Comparison of ENCODE assay signal across 1 cellular context in the genomic region with DNA sequence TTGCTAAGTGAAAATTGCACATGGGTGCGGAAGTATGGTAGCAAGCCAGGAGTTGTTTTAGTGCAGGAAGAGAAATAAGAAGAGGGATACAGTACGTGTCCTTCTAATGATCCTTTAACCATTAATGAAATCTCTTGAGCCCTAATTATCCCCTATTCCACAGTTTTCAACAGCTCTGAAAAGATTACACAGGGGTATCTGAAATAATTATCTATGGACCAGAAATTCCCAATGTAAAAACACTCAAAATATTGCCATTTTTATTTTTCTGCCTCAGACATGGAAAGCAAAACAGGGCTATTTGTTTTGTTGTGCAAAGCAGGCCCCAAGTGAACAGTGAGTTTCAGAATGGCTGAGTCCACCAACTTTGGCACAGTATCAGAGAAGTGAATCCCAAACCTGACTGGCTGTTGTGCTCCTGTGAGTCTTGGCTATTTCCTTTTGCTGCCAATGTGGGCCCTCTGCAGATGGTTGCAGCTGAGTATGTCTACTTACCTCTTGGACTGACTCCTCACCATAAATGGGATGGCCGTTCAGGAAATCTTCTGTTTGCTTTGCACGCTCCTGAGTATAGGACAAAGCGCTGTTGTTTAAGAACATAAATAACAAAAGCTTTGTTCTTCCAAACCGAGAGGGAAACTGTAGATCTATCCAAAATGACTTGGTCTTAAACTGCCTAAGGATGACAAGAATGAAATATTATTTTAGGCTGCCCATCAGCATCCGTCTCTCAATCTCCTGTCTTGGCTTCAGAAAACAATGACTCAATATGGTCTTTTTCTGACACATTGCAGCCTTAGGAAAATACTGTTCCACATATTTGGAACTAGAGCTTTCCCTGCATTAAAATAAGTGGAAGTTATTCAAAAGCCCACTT.
TF ChIP-seq lines count a peak whose summit lies in the region.

No MANE protein-coding gene starts in this region.

TF ChIP-seq in HepG2, 621 proteins besides CTCF, POLR2A, EP300 and RAD21 (continued from another document and continues in another):
- no peak for TF ChIP-seq HMGXB3 (CRISPR knock-in tag; IDR thresholded peaks at IDR 0.05; ENCODE audit: borderline replicate concordance)
- TF ChIP-seq FOXA3 (CRISPR knock-in tag; IDR thresholded peaks at IDR 0.05): peak; percentile 72
- peak; percentile 41; the same call in 1 of the 2 replicates for TF ChIP-seq SAP130 (CRISPR knock-in tag; IDR thresholded peaks at IDR 0.05; ENCODE audit: low read depth)
- peak; percentile 60 for TF ChIP-seq POGZ (CRISPR knock-in tag; IDR thresholded peaks at IDR 0.05)
- TF ChIP-seq TFAP4 (IDR thresholded peaks at IDR 0.05; ENCODE audit: borderline replicate concordance, low read depth): peak; percentile 23; the same call in 1 of the 2 replicates
- TF ChIP-seq, protein P1, sequence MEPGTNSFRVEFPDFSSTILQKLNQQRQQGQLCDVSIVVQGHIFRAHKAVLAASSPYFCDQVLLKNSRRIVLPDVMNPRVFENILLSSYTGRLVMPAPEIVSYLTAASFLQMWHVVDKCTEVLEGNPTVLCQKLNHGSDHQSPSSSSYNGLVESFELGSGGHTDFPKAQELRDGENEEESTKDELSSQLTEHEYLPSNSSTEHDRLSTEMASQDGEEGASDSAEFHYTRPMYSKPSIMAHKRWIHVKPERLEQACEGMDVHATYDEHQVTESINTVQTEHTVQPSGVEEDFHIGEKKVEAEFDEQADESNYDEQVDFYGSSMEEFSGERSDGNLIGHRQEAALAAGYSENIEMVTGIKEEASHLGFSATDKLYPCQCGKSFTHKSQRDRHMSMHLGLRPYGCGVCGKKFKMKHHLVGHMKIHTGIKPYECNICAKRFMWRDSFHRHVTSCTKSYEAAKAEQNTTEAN (CRISPR knock-in tag; conservative IDR thresholded peaks at IDR 0.05): peak; percentile 98
- peak; percentile 59 for TF ChIP-seq SALL1 (CRISPR knock-in tag; IDR thresholded peaks at IDR 0.05)
- no peak for TF ChIP-seq ZNF501 (CRISPR knock-in tag; IDR thresholded peaks at IDR 0.05)
- no peak for TF ChIP-seq ZFP37 (CRISPR knock-in tag; IDR thresholded peaks at IDR 0.05; ENCODE audit: borderline replicate concordance)
- TF ChIP-seq, protein P2, sequence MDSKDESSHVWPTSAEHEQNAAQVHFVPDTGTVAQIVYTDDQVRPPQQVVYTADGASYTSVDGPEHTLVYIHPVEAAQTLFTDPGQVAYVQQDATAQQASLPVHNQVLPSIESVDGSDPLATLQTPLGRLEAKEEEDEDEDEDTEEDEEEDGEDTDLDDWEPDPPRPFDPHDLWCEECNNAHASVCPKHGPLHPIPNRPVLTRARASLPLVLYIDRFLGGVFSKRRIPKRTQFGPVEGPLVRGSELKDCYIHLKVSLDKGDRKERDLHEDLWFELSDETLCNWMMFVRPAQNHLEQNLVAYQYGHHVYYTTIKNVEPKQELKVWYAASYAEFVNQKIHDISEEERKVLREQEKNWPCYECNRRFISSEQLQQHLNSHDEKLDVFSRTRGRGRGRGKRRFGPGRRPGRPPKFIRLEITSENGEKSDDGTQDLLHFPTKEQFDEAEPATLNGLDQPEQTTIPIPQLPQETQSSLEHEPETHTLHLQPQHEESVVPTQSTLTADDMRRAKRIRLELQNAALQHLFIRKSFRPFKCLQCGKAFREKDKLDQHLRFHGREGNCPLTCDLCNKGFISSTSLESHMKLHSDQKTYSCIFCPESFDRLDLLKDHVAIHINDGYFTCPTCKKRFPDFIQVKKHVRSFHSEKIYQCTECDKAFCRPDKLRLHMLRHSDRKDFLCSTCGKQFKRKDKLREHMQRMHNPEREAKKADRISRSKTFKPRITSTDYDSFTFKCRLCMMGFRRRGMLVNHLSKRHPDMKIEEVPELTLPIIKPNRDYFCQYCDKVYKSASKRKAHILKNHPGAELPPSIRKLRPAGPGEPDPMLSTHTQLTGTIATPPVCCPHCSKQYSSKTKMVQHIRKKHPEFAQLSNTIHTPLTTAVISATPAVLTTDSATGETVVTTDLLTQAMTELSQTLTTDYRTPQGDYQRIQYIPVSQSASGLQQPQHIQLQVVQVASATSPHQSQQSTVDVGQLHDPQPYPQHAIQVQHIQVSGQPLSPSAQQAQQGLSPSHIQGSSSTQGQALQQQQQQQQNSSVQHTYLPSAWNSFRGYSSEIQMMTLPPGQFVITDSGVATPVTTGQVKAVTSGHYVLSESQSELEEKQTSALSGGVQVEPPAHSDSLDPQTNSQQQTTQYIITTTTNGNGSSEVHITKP (CRISPR knock-in tag; IDR thresholded peaks at IDR 0.05; ENCODE audit: low read depth): peak; percentile 63; the same call in 1 of the 2 replicates
- TF ChIP-seq, protein P3, sequence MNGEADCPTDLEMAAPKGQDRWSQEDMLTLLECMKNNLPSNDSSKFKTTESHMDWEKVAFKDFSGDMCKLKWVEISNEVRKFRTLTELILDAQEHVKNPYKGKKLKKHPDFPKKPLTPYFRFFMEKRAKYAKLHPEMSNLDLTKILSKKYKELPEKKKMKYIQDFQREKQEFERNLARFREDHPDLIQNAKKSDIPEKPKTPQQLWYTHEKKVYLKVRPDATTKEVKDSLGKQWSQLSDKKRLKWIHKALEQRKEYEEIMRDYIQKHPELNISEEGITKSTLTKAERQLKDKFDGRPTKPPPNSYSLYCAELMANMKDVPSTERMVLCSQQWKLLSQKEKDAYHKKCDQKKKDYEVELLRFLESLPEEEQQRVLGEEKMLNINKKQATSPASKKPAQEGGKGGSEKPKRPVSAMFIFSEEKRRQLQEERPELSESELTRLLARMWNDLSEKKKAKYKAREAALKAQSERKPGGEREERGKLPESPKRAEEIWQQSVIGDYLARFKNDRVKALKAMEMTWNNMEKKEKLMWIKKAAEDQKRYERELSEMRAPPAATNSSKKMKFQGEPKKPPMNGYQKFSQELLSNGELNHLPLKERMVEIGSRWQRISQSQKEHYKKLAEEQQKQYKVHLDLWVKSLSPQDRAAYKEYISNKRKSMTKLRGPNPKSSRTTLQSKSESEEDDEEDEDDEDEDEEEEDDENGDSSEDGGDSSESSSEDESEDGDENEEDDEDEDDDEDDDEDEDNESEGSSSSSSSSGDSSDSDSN (CRISPR knock-in tag; IDR thresholded peaks at IDR 0.05): no peak
- no peak for TF ChIP-seq JUND (CRISPR knock-in tag; IDR thresholded peaks at IDR 0.05)
- no peak for TF ChIP-seq RORA (CRISPR knock-in tag; IDR thresholded peaks at IDR 0.05)
- TF ChIP-seq HNRNPUL1 (IDR thresholded peaks at IDR 0.05; ENCODE audit: low read depth, low read length): no peak
- peak; percentile 51; the same call in 1 of the 2 replicates for TF ChIP-seq POLR2G (IDR thresholded peaks at IDR 0.05; ENCODE audit: low read depth, low read length)
- TF ChIP-seq ONECUT2 (CRISPR knock-in tag; IDR thresholded peaks at IDR 0.05): no peak
- peak; percentile 53 for TF ChIP-seq RBFOX2 (IDR thresholded peaks at IDR 0.05; ENCODE audit: low read depth, low read length)
- 0 out of 2 replicates have a peak, but pooled peaks have one; percentile 22 for TF ChIP-seq PITX1 (CRISPR knock-in tag; IDR thresholded peaks at IDR 0.05)
- no peak for TF ChIP-seq SOX6 (IDR thresholded peaks at IDR 0.05)
- peak; percentile 95 for TF ChIP-seq SOX6 (CRISPR knock-in tag; IDR thresholded peaks at IDR 0.05)
- TF ChIP-seq LCORL (IDR thresholded peaks at IDR 0.05): no peak
- peak; percentile 48; the same call in 1 of the 2 replicates for TF ChIP-seq LCORL (CRISPR knock-in tag; IDR thresholded peaks at IDR 0.05)
- TF ChIP-seq HDAC2 (CRISPR knock-in tag; IDR thresholded peaks at IDR 0.05): peak; percentile 34; the same call in 1 of the 2 replicates
- TF ChIP-seq SOX5 (CRISPR knock-in tag; IDR thresholded peaks at IDR 0.05; ENCODE audit: borderline replicate concordance): peak; percentile 97
- TF ChIP-seq, protein P4, sequence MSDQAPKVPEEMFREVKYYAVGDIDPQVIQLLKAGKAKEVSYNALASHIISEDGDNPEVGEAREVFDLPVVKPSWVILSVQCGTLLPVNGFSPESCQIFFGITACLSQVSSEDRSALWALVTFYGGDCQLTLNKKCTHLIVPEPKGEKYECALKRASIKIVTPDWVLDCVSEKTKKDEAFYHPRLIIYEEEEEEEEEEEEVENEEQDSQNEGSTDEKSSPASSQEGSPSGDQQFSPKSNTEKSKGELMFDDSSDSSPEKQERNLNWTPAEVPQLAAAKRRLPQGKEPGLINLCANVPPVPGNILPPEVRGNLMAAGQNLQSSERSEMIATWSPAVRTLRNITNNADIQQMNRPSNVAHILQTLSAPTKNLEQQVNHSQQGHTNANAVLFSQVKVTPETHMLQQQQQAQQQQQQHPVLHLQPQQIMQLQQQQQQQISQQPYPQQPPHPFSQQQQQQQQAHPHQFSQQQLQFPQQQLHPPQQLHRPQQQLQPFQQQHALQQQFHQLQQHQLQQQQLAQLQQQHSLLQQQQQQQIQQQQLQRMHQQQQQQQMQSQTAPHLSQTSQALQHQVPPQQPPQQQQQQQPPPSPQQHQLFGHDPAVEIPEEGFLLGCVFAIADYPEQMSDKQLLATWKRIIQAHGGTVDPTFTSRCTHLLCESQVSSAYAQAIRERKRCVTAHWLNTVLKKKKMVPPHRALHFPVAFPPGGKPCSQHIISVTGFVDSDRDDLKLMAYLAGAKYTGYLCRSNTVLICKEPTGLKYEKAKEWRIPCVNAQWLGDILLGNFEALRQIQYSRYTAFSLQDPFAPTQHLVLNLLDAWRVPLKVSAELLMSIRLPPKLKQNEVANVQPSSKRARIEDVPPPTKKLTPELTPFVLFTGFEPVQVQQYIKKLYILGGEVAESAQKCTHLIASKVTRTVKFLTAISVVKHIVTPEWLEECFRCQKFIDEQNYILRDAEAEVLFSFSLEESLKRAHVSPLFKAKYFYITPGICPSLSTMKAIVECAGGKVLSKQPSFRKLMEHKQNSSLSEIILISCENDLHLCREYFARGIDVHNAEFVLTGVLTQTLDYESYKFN (CRISPR knock-in tag; conservative IDR thresholded peaks at IDR 0.05): peak; percentile 37; the same call in 1 of the 2 replicates
- 0 out of 2 replicates have a peak, but pooled peaks have one; percentile 17 for TF ChIP-seq ZNF792 (CRISPR knock-in tag; IDR thresholded peaks at IDR 0.05)
- no peak for TF ChIP-seq MATR3 (CRISPR knock-in tag; IDR thresholded peaks at IDR 0.05)
- no peak for TF ChIP-seq ZNF24 (IDR thresholded peaks at IDR 0.05)
- TF ChIP-seq MEIS2 (CRISPR knock-in tag; IDR thresholded peaks at IDR 0.05): 0 out of 2 replicates have a peak, but pooled peaks have one; percentile 33
- peak; percentile 45; the same call in 1 of the 2 replicates for TF ChIP-seq ZGPAT (CRISPR knock-in tag; IDR thresholded peaks at IDR 0.05)
- 0 out of 2 replicates have a peak, but pooled peaks have one; percentile 42 for TF ChIP-seq ISL2 (CRISPR knock-in tag; IDR thresholded peaks at IDR 0.05)
- TF ChIP-seq PPARG (CRISPR knock-in tag; conservative IDR thresholded peaks at IDR 0.05): no peak
- TF ChIP-seq ZMYM4 (CRISPR knock-in tag; IDR thresholded peaks at IDR 0.05): peak; percentile 77
- TF ChIP-seq MAF1 (CRISPR knock-in tag; IDR thresholded peaks at IDR 0.05; ENCODE audit: borderline replicate concordance): no peak
- TF ChIP-seq, protein P5, sequence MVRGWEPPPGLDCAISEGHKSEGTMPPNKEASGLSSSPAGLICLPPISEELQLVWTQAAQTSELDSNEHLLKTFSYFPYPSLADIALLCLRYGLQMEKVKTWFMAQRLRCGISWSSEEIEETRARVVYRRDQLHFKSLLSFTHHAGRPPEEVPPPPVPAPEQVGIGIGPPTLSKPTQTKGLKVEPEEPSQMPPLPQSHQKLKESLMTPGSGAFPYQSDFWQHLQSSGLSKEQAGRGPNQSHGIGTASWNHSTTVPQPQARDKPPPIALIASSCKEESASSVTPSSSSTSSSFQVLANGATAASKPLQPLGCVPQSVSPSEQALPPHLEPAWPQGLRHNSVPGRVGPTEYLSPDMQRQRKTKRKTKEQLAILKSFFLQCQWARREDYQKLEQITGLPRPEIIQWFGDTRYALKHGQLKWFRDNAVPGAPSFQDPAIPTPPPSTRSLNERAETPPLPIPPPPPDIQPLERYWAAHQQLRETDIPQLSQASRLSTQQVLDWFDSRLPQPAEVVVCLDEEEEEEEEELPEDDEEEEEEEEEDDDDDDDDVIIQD (CRISPR knock-in tag; IDR thresholded peaks at IDR 0.05; ENCODE audit: low read depth): peak; percentile 20; the same call in 1 of the 2 replicates
- peak; percentile 57; the same call in 1 of the 2 replicates for TF ChIP-seq MED1 (CRISPR knock-in tag; IDR thresholded peaks at IDR 0.05)
- TF ChIP-seq ASH2L (IDR thresholded peaks at IDR 0.05; ENCODE audit: insufficient read length, low read depth, low read length): no peak
